ENCODE assay signal across 1 cellular context in the genomic region with DNA sequence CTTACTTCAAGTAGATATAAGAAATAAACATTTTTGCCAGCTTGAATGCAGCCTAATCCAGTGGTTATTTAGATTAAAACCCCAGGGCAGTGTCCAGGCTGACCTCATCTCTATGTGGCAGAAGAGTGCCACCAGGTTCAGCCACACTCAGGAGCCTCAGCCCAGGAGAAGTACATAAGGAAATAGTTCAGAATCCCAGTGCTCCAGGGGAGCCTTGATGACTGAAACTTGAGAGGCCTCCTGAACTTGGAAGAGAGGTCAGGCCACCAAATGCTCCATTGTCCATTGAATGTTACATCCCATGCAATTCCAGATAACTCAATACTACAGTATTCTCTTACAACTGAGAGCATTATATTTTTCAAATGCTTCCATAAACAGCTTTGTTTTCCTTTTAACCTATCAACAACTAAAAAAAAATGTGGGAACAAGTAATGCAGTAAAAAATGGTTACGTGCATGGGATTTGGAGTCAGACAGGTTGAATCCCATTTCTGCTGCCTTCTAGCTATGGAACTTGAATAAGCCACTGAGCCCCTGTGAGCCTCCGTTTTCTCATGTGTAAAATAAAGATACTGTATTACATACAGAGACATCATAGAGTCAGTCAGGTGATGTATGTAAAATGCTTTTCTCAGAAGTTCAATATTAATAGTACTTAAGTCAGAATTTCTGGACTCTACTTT.
TF ChIP-seq lines count a peak whose summit lies in the region.

No MANE protein-coding gene starts in this region.

TF ChIP-seq in A549, 52 proteins besides CTCF, POLR2A, EP300 and RAD21 (continued from another document):
- TF ChIP-seq FOXS1 (CRISPR knock-in tag; IDR thresholded peaks at IDR 0.05) (no peak), SMC3 (IDR thresholded peaks at IDR 0.05) (no peak)
